ENCODE assay signal across 32 cellular contexts in the genomic region with DNA sequence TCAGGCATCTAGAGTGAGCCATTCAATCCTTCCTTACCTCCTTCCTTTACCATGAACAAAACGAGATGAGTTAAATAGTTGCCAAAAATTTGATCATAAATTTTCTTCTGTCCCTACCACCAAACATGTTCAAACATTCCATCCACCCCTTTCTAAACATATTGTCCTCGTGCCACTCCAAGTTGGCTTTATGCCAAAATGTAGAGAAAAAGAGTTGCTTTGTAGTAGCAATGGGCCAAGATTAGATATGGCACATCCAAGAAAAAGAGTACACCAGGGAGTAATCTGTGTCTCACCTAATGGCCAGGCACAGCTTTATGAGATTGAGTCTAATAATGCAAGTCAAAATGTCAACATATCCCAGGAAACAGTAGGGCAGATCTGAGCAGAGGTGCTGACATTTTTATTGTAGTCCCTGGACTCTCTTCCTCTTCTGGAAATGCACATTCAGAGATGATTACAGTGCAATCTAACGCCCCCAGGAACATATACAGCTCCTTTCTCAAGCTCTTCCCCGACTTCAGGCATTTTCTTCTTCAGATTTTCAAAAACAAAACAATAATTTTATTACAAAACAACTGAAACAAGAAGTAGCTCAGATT. TPM values are rescaled to one million over a fixed set of nuclear protein-coding genes. Genes with fewer than 3 reads are reported as not detected.
DNase-seq lines count a peak whose midpoint lies in the region; ATAC-seq, FAIRE-seq and TF ChIP-seq lines count a peak whose summit lies in the region.
"Had no signal": no experiment of that assay in that cellular context is flagged by ENCODE, and none has a peak within 500 bp of the region (broad histone marks: within the 10 kb centered on the region; RNA-seq: fewer than 3 reads in every experiment).

No MANE protein-coding gene starts in this region.

- POLR2A ChIA-PET in HepG2 (lab: Yijun Ruan, JAX), result no interaction called here
- POLR2A ChIA-PET in activated CD8-positive, alpha-beta T cell treated with anti-CD3 and anti-CD28 coated beads, Interleukin-2, amount 10 ng/mL, durations not matched to agents 7 days and 5 days (lab: Charles Lee), result interaction anchor here (1.0 kb wide), 1 partner anchor 23 kb away, joined by 3 read pairs; no protein-coding TSS in a partner anchor

- no peak overlapping the region for H3K4me3 Mint-ChIP-seq in activated CD8-positive, alpha-beta T cell treated with anti-CD3 and anti-CD28 coated beads, Interleukin-2, amount 10 ng/mL, durations not matched to agents 7 days and 5 days
- H3K4me3 Mint-ChIP-seq in stimulated activated naive B cell treated with anti-CD40 and anti-IgM and Interleukin-4, amounts not matched to agents 10 μg/mL and 1 μg/mL and 100 μg/mL, for 72 hours, result no peak overlapping the region
- H3K4me3 Mint-ChIP-seq: activated CD4-positive, alpha-beta T cell treated with anti-CD3 and anti-CD28 coated beads, Interleukin-2, amount 10 ng/mL, durations not matched to agents 7 days and 5 days; activated CD8-positive, alpha-beta memory T cell treated with anti-CD3 and anti-CD28 coated beads, Interleukin-2, amount 10 ng/mL, durations not matched to agents 7 days and 5 days; activated T-cell treated with anti-CD3 and anti-CD28 coated beads, Interleukin-2, amount 50 U/mL, for 72 hours; natural killer cell; T-helper 2 cell treated with Interferon-gamma antibody and Interleukin-4, amounts not matched to agents 5 μg/mL and 100 μg/mL, for 36 hours had no signal

- H3K79me2 ChIP-seq in HepG2 (ENCODE audit: insufficient read depth, low read length), result no peaks in the 10 kb centered on the region

- 0% methylated on average over 4 of the region's 4 CpGs for WGBS in HepG2 (ENCODE audit: low lambda C conversion rate)
- 34% methylated on average over 4 of the region's 4 CpGs for WGBS in right lobe of liver (ENCODE audit: insufficient coverage, low coverage, low lambda C conversion rate, missing lambda C conversion rate)

- no peaks in the 10 kb centered on the region for H3K9me3 Mint-ChIP-seq in activated CD8-positive, alpha-beta T cell treated with anti-CD3 and anti-CD28 coated beads, Interleukin-2, amount 10 ng/mL, durations not matched to agents 7 days and 5 days (ENCODE audit: insufficient read depth)
- no peaks in the 10 kb centered on the region for H3K9me3 Mint-ChIP-seq in stimulated activated naive B cell treated with anti-CD40 and anti-IgM and Interleukin-4, amounts not matched to agents 10 μg/mL and 1 μg/mL and 100 μg/mL, for 72 hours
- H3K9me3 Mint-ChIP-seq: activated CD4-positive, alpha-beta T cell treated with anti-CD3 and anti-CD28 coated beads, Interleukin-2, amount 10 ng/mL, durations not matched to agents 7 days and 5 days; activated T-cell treated with anti-CD3 and anti-CD28 coated beads, Interleukin-2, amount 50 U/mL, for 72 hours; natural killer cell; T-helper 2 cell treated with Interferon-gamma antibody and Interleukin-4, amounts not matched to agents 5 μg/mL and 100 μg/mL, for 36 hours had no signal

- H2AFZ ChIP-seq in HepG2 (ENCODE audit: low read length), result no peak overlapping the region

- CTCF ChIA-PET in HepG2 (lab: Yijun Ruan, JAX; ENCODE audit: low intra/inter-chr PET ratio, low total read pairs), result no interaction called here
- CTCF ChIA-PET in activated CD8-positive, alpha-beta T cell treated with anti-CD3 and anti-CD28 coated beads, Interleukin-2, amount 10 ng/mL, durations not matched to agents 7 days and 5 days (lab: Charles Lee), result interaction anchor here (2.3 kb wide), 1 partner anchor 168 kb away, joined by 9 read pairs; no protein-coding TSS in a partner anchor

- H3K4me1 ChIP-seq in HepG2 (ENCODE audit: insufficient read depth, low read length) (peaks cover 23% of the 10 kb centered on the region), right lobe of liver (no peaks in the 10 kb centered on the region), tibial artery (peaks cover 0 to 18% (median 6%) of the 10 kb centered on the region in 4 donors)

- intact Hi-C loops in HepG2 (cut with micrococcal nuclease; ENCODE audit: unreplicated experiment) (no loop called here), right lobe of liver (cut with DNase I) (no loop called here), tibial artery (cut with DNase I; ENCODE audit: low total_unique reads) (no loop called here)

- TF ChIP-seq POLR2A in HepG2 (IDR thresholded peaks at IDR 0.05; ENCODE audit: insufficient read depth in 1 of 2, low read depth in 2 of 2, low read length in 2 of 2), result no peak
- no peak for TF ChIP-seq POLR2A in right lobe of liver (IDR thresholded peaks at IDR 0.05)

- no peak for FAIRE-seq in HepG2 (lab: Jason Lieb, UNC)
- FAIRE-seq: HTR-8/SVneo, keratinocyte had no signal

- H4K20me1 ChIP-seq in HepG2 (ENCODE audit: insufficient read depth, low read length), result no peaks in the 10 kb centered on the region

- H3K4me1 Mint-ChIP-seq in activated CD8-positive, alpha-beta T cell treated with anti-CD3 and anti-CD28 coated beads, Interleukin-2, amount 10 ng/mL, durations not matched to agents 7 days and 5 days (ENCODE audit: low read depth), result no peaks in the 10 kb centered on the region
- peaks cover 47 to 62% of the 10 kb centered on the region in 2 donors for H3K4me1 Mint-ChIP-seq in stimulated activated naive B cell treated with anti-CD40 and anti-IgM and Interleukin-4, amounts not matched to agents 10 μg/mL and 1 μg/mL and 100 μg/mL, for 72 hours
- H3K4me1 Mint-ChIP-seq: activated CD4-positive, alpha-beta T cell treated with anti-CD3 and anti-CD28 coated beads, Interleukin-2, amount 10 ng/mL, durations not matched to agents 7 days and 5 days; activated CD8-positive, alpha-beta memory T cell treated with anti-CD3 and anti-CD28 coated beads, Interleukin-2, amount 10 ng/mL, durations not matched to agents 7 days and 5 days; natural killer cell had no signal

- no peak for ATAC-seq in HepG2
- no peak for ATAC-seq in right lobe of liver
- ATAC-seq in activated CD8-positive, alpha-beta T cell treated with anti-CD3 and anti-CD28 coated beads, Interleukin-2, amount 10 ng/mL, durations not matched to agents 7 days and 5 days, result no peak
- ATAC-seq in stimulated activated naive B cell treated with anti-CD40 and anti-IgM and Interleukin-4, amounts not matched to agents 10 μg/mL and 1 μg/mL and 100 μg/mL, for 72 hours (replicated peaks), result no peak
- ATAC-seq: activated CD8-positive, alpha-beta memory T cell treated with anti-CD3 and anti-CD28 coated beads, Interleukin-2, amount 10 ng/mL, durations not matched to agents 7 days and 5 days; activated T-cell treated with anti-CD3 and anti-CD28 coated beads, Interleukin-2, amount 50 U/mL, for 72 hours; left ventricle myocardium superior; natural killer cell had no signal

- H3K27ac Mint-ChIP-seq in activated CD8-positive, alpha-beta T cell treated with anti-CD3 and anti-CD28 coated beads, Interleukin-2, amount 10 ng/mL, durations not matched to agents 7 days and 5 days, result no peak overlapping the region
- H3K27ac Mint-ChIP-seq in stimulated activated naive B cell treated with anti-CD40 and anti-IgM and Interleukin-4, amounts not matched to agents 10 μg/mL and 1 μg/mL and 100 μg/mL, for 72 hours, result no peak overlapping the region
- H3K27ac Mint-ChIP-seq: activated CD4-positive, alpha-beta T cell treated with anti-CD3 and anti-CD28 coated beads, Interleukin-2, amount 10 ng/mL, durations not matched to agents 7 days and 5 days; activated CD8-positive, alpha-beta memory T cell treated with anti-CD3 and anti-CD28 coated beads, Interleukin-2, amount 10 ng/mL, durations not matched to agents 7 days and 5 days; activated T-cell treated with anti-CD3 and anti-CD28 coated beads, Interleukin-2, amount 50 U/mL, for 72 hours; natural killer cell; T-helper 2 cell treated with Interferon-gamma antibody and Interleukin-4, amounts not matched to agents 5 μg/mL and 100 μg/mL, for 36 hours had no signal

- BruUV-seq in HepG2 (replicated peaks; lab: Mats Ljungman, UMichigan), result no TSS peak

- no peak overlapping the region for H3K9ac ChIP-seq in HepG2 (ENCODE audit: insufficient read depth, low read depth, low read length)

- no peak overlapping the region for H3K4me2 ChIP-seq in HepG2 (ENCODE audit: low read depth, low read length)

- H3K36me3 ChIP-seq in HepG2 (replicated peaks in 1 of 2; ENCODE audit: control insufficient read depth in 1 of 2, insufficient read depth in 2 of 2, low read length in 2 of 2) (no peaks in the 10 kb centered on the region), right lobe of liver (no peaks in the 10 kb centered on the region), tibial artery (no peaks in the 10 kb centered on the region)
- H3K36me3 ChIP-seq: brain microvascular endothelial cell, transverse colon, WERI-Rb-1 had no signal

- in situ Hi-C loops in HepG2 (cut with HindIII; ENCODE audit: extremely low pct_ligation_motif_present, low pct_unique_long_range_greater_than_20kb), result no loop called here

- H3K4me3 ChIP-seq in HepG2 (replicated peaks in 1 of 3; ENCODE audit: insufficient read depth in 1 of 3, low read depth in 2 of 3, low read length in 3 of 3) (no peak overlapping the region), right lobe of liver (no peak overlapping the region), tibial artery (no peak overlapping the region)
- H3K4me3 ChIP-seq: transverse colon had no signal

- peaks cover 12% of the 10 kb centered on the region for H3K27me3 Mint-ChIP-seq in activated CD8-positive, alpha-beta T cell treated with anti-CD3 and anti-CD28 coated beads, Interleukin-2, amount 10 ng/mL, durations not matched to agents 7 days and 5 days (ENCODE audit: low read depth)
- H3K27me3 Mint-ChIP-seq in stimulated activated naive B cell treated with anti-CD40 and anti-IgM and Interleukin-4, amounts not matched to agents 10 μg/mL and 1 μg/mL and 100 μg/mL, for 72 hours, result no peaks in the 10 kb centered on the region

- H3K27ac ChIP-seq in HepG2 (ENCODE audit: extremely low read length, insufficient read depth, low read length) (no peak overlapping the region), right lobe of liver (no peak overlapping the region), tibial artery (no peak overlapping the region)
- H3K27ac ChIP-seq: brain microvascular endothelial cell, transverse colon, WERI-Rb-1 had no signal

- no peak for TF ChIP-seq RAD21 in HepG2 (CRISPR knock-in tag; IDR thresholded peaks at IDR 0.05)

- H3K27me3 ChIP-seq in HepG2 (ENCODE audit: control insufficient read depth in 1 of 2, insufficient read depth in 2 of 2, low read length in 2 of 2), result peaks cover 0 to 9% of the 10 kb centered on the region in 2 experiments; a peak in 3 of 5 replicates
- H3K27me3 ChIP-seq in right lobe of liver, result no peaks in the 10 kb centered on the region
- no peaks in the 10 kb centered on the region for H3K27me3 ChIP-seq in tibial artery
- H3K27me3 ChIP-seq: brain microvascular endothelial cell, transverse colon had no signal

- DNase-seq in HepG2 (ENCODE audit: low spot score), result no peak
- no peak for DNase-seq in right lobe of liver
- DNase-seq in NCI-H345 treated with DMSO at 0.1 percent for 48 hours (lab: John Stamatoyannopoulos, UW; ENCODE audit: unreplicated experiment), result peak; percentile 5
- peak; percentile 1 for DNase-seq in foreskin melanocyte
- no peak for DNase-seq in activated CD8-positive, alpha-beta T cell treated with anti-CD3 and anti-CD28 coated beads, Interleukin-2, amount 10 ng/mL, durations not matched to agents 7 days and 5 days
- no peak for DNase-seq in stimulated activated naive B cell treated with anti-CD40 and anti-IgM and Interleukin-4, amounts not matched to agents 10 μg/mL and 1 μg/mL and 100 μg/mL, for 72 hours
- DNase-seq in tibial artery, result no peak
- no peak for DNase-seq in activated effector memory CD4-positive, alpha-beta T cell treated with Interleukin-2 at 50 U/mL for 16 hours
- DNase-seq: activated CD4-positive, alpha-beta T cell treated with anti-CD3 and anti-CD28 coated beads, Interleukin-2, amount 10 ng/mL, durations not matched to agents 7 days and 5 days; activated CD8-positive, alpha-beta memory T cell treated with anti-CD3 and anti-CD28 coated beads, Interleukin-2, amount 10 ng/mL, durations not matched to agents 7 days and 5 days; activated naive CD4-positive, alpha-beta T cell treated with anti-CD3 and anti-CD28 coated beads, Interleukin-2, amount 50 U/mL, for 16 hours; activated T-cell treated with anti-CD3 and anti-CD28 coated beads, Interleukin-2, amount 50 U/mL, for 72 hours; amniotic stem cell; brain microvascular endothelial cell; Caco-2; HCEC 1CT; left ventricle myocardium superior; natural killer cell; NCI-H1092 treated with DMSO at 0.1 percent for 48 hours; NCI-H1930; NCI-H226; retina; stimulated activated CD4-positive, alpha-beta T cell treated with anti-CD3 and anti-CD28 coated beads, Interleukin-2, amount 100 ng/mL, for 24 hours; transverse colon; WERI-Rb-1 had no signal

- TF ChIP-seq EP300 in HepG2 (IDR thresholded peaks at IDR 0.05; ENCODE audit: low read depth in 2 of 2, low read length in 2 of 2) (no peak), HepG2 (CRISPR knock-in tag; IDR thresholded peaks at IDR 0.05; ENCODE audit: borderline replicate concordance) (no peak)

- H3K36me3 Mint-ChIP-seq in activated CD8-positive, alpha-beta T cell treated with anti-CD3 and anti-CD28 coated beads, Interleukin-2, amount 10 ng/mL, durations not matched to agents 7 days and 5 days (ENCODE audit: low read depth), result no peaks in the 10 kb centered on the region
- peaks cover 0 to 1% of the 10 kb centered on the region in 2 donors for H3K36me3 Mint-ChIP-seq in stimulated activated naive B cell treated with anti-CD40 and anti-IgM and Interleukin-4, amounts not matched to agents 10 μg/mL and 1 μg/mL and 100 μg/mL, for 72 hours
- H3K36me3 Mint-ChIP-seq: activated CD8-positive, alpha-beta memory T cell treated with anti-CD3 and anti-CD28 coated beads, Interleukin-2, amount 10 ng/mL, durations not matched to agents 7 days and 5 days; natural killer cell had no signal

- H3K9me3 ChIP-seq in HepG2 (ENCODE audit: low read length) (no peaks in the 10 kb centered on the region), right lobe of liver (no peaks in the 10 kb centered on the region), tibial artery (no peaks in the 10 kb centered on the region)
- H3K9me3 ChIP-seq: transverse colon had no signal

- TF ChIP-seq CTCF in HepG2 (CRISPR knock-in tag; IDR thresholded peaks at IDR 0.05) (no peak), right lobe of liver (IDR thresholded peaks at IDR 0.05) (no peak), tibial artery (IDR thresholded peaks at IDR 0.05) (no peak)

RNA-seq across cellular contexts. Expression of a gene that starts 5.7 kb away (rescaled TPM):
- total RNA-seq in HepG2 (2016; rRNA removed; fragmentation: Illumina TruSeq; extraction: Trizol) (not detected in 2 replicates), right lobe of liver (not detected)
- total RNA-seq in HepG2 (2016; cell fraction: cytosol; rRNA removed; fragmentation: Illumina TruSeq; extraction: Trizol; ENCODE audit: low read depth), result not detected in 2 replicates
- not detected in 2 replicates for total RNA-seq in HepG2 (2016; cell fraction: insoluble cytoplasmic fraction; rRNA removed; fragmentation: Illumina TruSeq; extraction: Trizol)
- total RNA-seq in HepG2 (2016; cell fraction: membrane; rRNA removed; fragmentation: Illumina TruSeq; extraction: Trizol), result not detected in 2 replicates
- not detected in 2 replicates for total RNA-seq in HepG2 (2016; cell fraction: nucleus; rRNA removed; fragmentation: Illumina TruSeq; extraction: Trizol)
- polyA plus RNA-seq in HepG2 (2011; rRNA removed), result not detected in 2 replicates
- polyA plus RNA-seq in HepG2 (2011; cell fraction: cytosol; rRNA removed), result not detected in 2 replicates
- polyA plus RNA-seq in HepG2 (2011; cell fraction: nucleus; rRNA removed), result not detected in 2 replicates
- polyA plus RNA-seq in HepG2 (2012), result not detected in 2 replicates
- not detected in 2 replicates for polyA plus RNA-seq in HepG2 (2016; cell fraction: cytosol; fragmentation: Illumina TruSeq; extraction: Trizol; ENCODE audit: low read depth)
- not detected in 2 replicates for polyA plus RNA-seq in HepG2 (2016; cell fraction: insoluble cytoplasmic fraction; fragmentation: Illumina TruSeq; extraction: Trizol; ENCODE audit: low read depth)
- not detected in 2 replicates for polyA plus RNA-seq in HepG2 (2016; cell fraction: membrane; fragmentation: Illumina TruSeq; extraction: Trizol; ENCODE audit: low read depth)
- not detected in 2 replicates for polyA plus RNA-seq in HepG2 (2016; cell fraction: nucleus; fragmentation: Illumina TruSeq; extraction: Trizol; ENCODE audit: insufficient read depth, low read depth)
- not detected in 2 replicates for polyA minus RNA-seq in HepG2 (2011; rRNA and poly(A)+ RNA removed; ENCODE audit: low replicate concordance)
- polyA minus RNA-seq in HepG2 (2011; cell fraction: cytosol; rRNA and poly(A)+ RNA removed), result not detected in 2 replicates
- polyA minus RNA-seq in HepG2 (2011; cell fraction: nucleus; rRNA and poly(A)+ RNA removed), result not detected in 2 replicates
- total RNA-seq in activated CD8-positive, alpha-beta T cell treated with anti-CD3 and anti-CD28 coated beads, Interleukin-2, amount 10 ng/mL, durations not matched to agents 7 days and 5 days, result not detected
- total RNA-seq: activated CD4-positive, alpha-beta T cell treated with anti-CD3 and anti-CD28 coated beads, Interleukin-2, amount 10 ng/mL, durations not matched to agents 7 days and 5 days; activated CD8-positive, alpha-beta memory T cell treated with anti-CD3 and anti-CD28 coated beads, Interleukin-2, amount 10 ng/mL, durations not matched to agents 7 days and 5 days; activated T-cell treated with anti-CD3 and anti-CD28 coated beads, Interleukin-2, amount 50 U/mL, for 72 hours; Caco-2; cerebellum; Daoy; left ventricle myocardium superior; natural killer cell; osteoblast; transverse colon had no signal
- polyA plus RNA-seq: BJ, keratinocyte had no signal

RNA-seq across cellular contexts. Expression of a gene that starts 19.5 kb away (rescaled TPM):
- total RNA-seq in HepG2 (2016; rRNA removed; fragmentation: Illumina TruSeq; extraction: Trizol), result not detected in 2 replicates
- total RNA-seq in HepG2 (2016; cell fraction: cytosol; rRNA removed; fragmentation: Illumina TruSeq; extraction: Trizol; ENCODE audit: low read depth), result not detected in 2 replicates
- not detected in 2 replicates for total RNA-seq in HepG2 (2016; cell fraction: insoluble cytoplasmic fraction; rRNA removed; fragmentation: Illumina TruSeq; extraction: Trizol)
- not detected in 2 replicates for total RNA-seq in HepG2 (2016; cell fraction: membrane; rRNA removed; fragmentation: Illumina TruSeq; extraction: Trizol)
- not detected in 2 replicates for total RNA-seq in HepG2 (2016; cell fraction: nucleus; rRNA removed; fragmentation: Illumina TruSeq; extraction: Trizol)
- polyA plus RNA-seq in HepG2 (2011; rRNA removed), result not detected in 2 replicates
- not detected in 2 replicates for polyA plus RNA-seq in HepG2 (2011; cell fraction: cytosol; rRNA removed)
- polyA plus RNA-seq in HepG2 (2011; cell fraction: nucleus; rRNA removed), result not detected in 2 replicates
- polyA plus RNA-seq in HepG2 (2012), result not detected in 2 replicates
- polyA plus RNA-seq in HepG2 (2016; cell fraction: cytosol; fragmentation: Illumina TruSeq; extraction: Trizol; ENCODE audit: low read depth), result not detected in 2 replicates
- not detected in 2 replicates for polyA plus RNA-seq in HepG2 (2016; cell fraction: insoluble cytoplasmic fraction; fragmentation: Illumina TruSeq; extraction: Trizol; ENCODE audit: low read depth)
- polyA plus RNA-seq in HepG2 (2016; cell fraction: membrane; fragmentation: Illumina TruSeq; extraction: Trizol; ENCODE audit: low read depth), result not detected in 2 replicates
- not detected in 2 replicates for polyA plus RNA-seq in HepG2 (2016; cell fraction: nucleus; fragmentation: Illumina TruSeq; extraction: Trizol; ENCODE audit: insufficient read depth, low read depth)
- 0.14 and 1.6 TPM in 2 replicates for polyA minus RNA-seq in HepG2 (2011; rRNA and poly(A)+ RNA removed; ENCODE audit: low replicate concordance)
- not detected in 2 replicates for polyA minus RNA-seq in HepG2 (2011; cell fraction: cytosol; rRNA and poly(A)+ RNA removed)
- 1.1 and 2.2 TPM in 2 replicates for polyA minus RNA-seq in HepG2 (2011; cell fraction: nucleus; rRNA and poly(A)+ RNA removed)
- not detected for total RNA-seq in right lobe of liver
- not detected for total RNA-seq in activated CD8-positive, alpha-beta T cell treated with anti-CD3 and anti-CD28 coated beads, Interleukin-2, amount 10 ng/mL, durations not matched to agents 7 days and 5 days
- total RNA-seq: activated CD4-positive, alpha-beta T cell treated with anti-CD3 and anti-CD28 coated beads, Interleukin-2, amount 10 ng/mL, durations not matched to agents 7 days and 5 days; activated CD8-positive, alpha-beta memory T cell treated with anti-CD3 and anti-CD28 coated beads, Interleukin-2, amount 10 ng/mL, durations not matched to agents 7 days and 5 days; Caco-2; Daoy; left ventricle myocardium superior; natural killer cell; osteoblast; transverse colon had no signal
- polyA plus RNA-seq: BJ, keratinocyte had no signal

Comparison
In these comparisons a context has a peak if more than half of its experiments do, and no peak if none do; other contexts are left out.
1. DNase-seq: peak in NCI-H345 treated with DMSO at 0.1 percent for 48 hours (single experiment) and foreskin melanocyte (single experiment); none in HepG2 (single experiment), right lobe of liver (0 of 3), activated CD8-positive, alpha-beta T cell treated with anti-CD3 and anti-CD28 coated beads, Interleukin-2, amount 10 ng/mL, durations not matched to agents 7 days and 5 days (single experiment), stimulated activated naive B cell treated with anti-CD40 and anti-IgM and Interleukin-4, amounts not matched to agents 10 μg/mL and 1 μg/mL and 100 μg/mL, for 72 hours (single experiment), tibial artery (0 of 2) and activated effector memory CD4-positive, alpha-beta T cell treated with Interleukin-2 at 50 U/mL for 16 hours (single experiment).